ENCODE assay signal across 15 cellular contexts in the genomic region with DNA sequence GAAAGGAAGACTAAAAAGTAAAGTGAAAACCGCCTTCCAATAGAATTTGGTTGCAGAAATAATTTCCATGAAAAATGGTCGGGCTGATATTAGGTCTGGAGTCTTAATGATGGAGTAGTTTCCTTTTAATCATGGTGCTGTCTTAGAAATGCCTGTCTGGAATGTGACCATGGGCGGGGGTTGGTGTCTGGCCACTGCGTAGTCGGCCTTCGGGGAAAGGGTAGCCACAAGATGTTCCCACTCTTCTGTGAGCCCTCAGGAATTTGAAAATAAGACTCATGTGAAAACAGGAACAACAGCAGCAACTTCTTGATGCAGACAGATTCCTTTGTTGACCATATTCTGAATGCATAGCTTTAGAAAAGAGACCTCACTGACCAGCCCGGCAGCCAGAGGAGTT.
DNase-seq lines count a peak whose midpoint lies in the region; ATAC-seq and TF ChIP-seq lines count a peak whose summit lies in the region.
"Had no signal": no experiment of that assay in that cellular context is flagged by ENCODE, and none has a peak within 500 bp of the region (broad histone marks: within the 10 kb centered on the region; RNA-seq: fewer than 3 reads in every experiment).

No MANE protein-coding gene starts in this region.

- H3K9me3 Mint-ChIP-seq in progenitor cell of endocrine pancreas (ENCODE audit: low read depth), result no peaks in the 10 kb centered on the region
- H3K9me3 Mint-ChIP-seq in activated CD4-positive, alpha-beta T cell treated with anti-CD3 and anti-CD28 coated beads, Interleukin-2, amount 10 ng/mL, durations not matched to agents 24 days and 14 days, result peaks cover 7% of the 10 kb centered on the region
- H3K9me3 Mint-ChIP-seq in natural killer cell treated with Interleukin-12 subunit alpha and Interleukin-12 subunit beta and Interleukin-15 and Interleukin-18, amount 100 ng/mL, for 72 hours, result no peaks in the 10 kb centered on the region
- H3K9me3 Mint-ChIP-seq: stimulated activated memory B cell treated with anti-CD40 and anti-IgM and Interleukin-4, amounts not matched to agents 10 μg/mL and 1 μg/mL and 100 μg/mL, for 72 hours had no signal

- no peaks in the 10 kb centered on the region for H3K9me3 ChIP-seq in SK-N-MC (ENCODE audit: low read depth, low read length)
- H3K9me3 ChIP-seq in adrenal gland (replicated peaks in 1 of 3), result no peaks in the 10 kb centered on the region
- H3K9me3 ChIP-seq: ascending aorta had no signal

- no peak for TF ChIP-seq POLR2A in adrenal gland (IDR thresholded peaks at IDR 0.05)

- no peak for TF ChIP-seq CTCF in AG10803 (conservative IDR thresholded peaks at IDR 0.05; ENCODE audit: low read length)
- no peak for TF ChIP-seq CTCF in progenitor cell of endocrine pancreas (IDR thresholded peaks at IDR 0.05; ENCODE audit: unreplicated experiment)
- TF ChIP-seq CTCF in adrenal gland (IDR thresholded peaks at IDR 0.05), result no peak

- H3K27ac ChIP-seq in SK-N-MC (peak overlapping the region; percentile 71), adrenal gland (no peak overlapping the region)
- H3K27ac ChIP-seq: ascending aorta had no signal

- H3K36me3 Mint-ChIP-seq in progenitor cell of endocrine pancreas (ENCODE audit: insufficient read depth), result peaks cover 31% of the 10 kb centered on the region
- H3K36me3 Mint-ChIP-seq in activated CD4-positive, alpha-beta T cell treated with anti-CD3 and anti-CD28 coated beads, Interleukin-2, amount 10 ng/mL, durations not matched to agents 24 days and 14 days (ENCODE audit: low read depth), result no peaks in the 10 kb centered on the region
- no peaks in the 10 kb centered on the region for H3K36me3 Mint-ChIP-seq in natural killer cell treated with Interleukin-12 subunit alpha and Interleukin-12 subunit beta and Interleukin-15 and Interleukin-18, amount 100 ng/mL, for 72 hours
- H3K36me3 Mint-ChIP-seq: stimulated activated memory B cell treated with anti-CD40 and anti-IgM and Interleukin-4, amounts not matched to agents 10 μg/mL and 1 μg/mL and 100 μg/mL, for 72 hours had no signal

- no peak overlapping the region for H3K9ac ChIP-seq in SK-N-MC (ENCODE audit: insufficient read length)

- no peaks in the 10 kb centered on the region for H3K27me3 Mint-ChIP-seq in progenitor cell of endocrine pancreas
- H3K27me3 Mint-ChIP-seq in activated CD4-positive, alpha-beta T cell treated with anti-CD3 and anti-CD28 coated beads, Interleukin-2, amount 10 ng/mL, durations not matched to agents 24 days and 14 days, result no peaks in the 10 kb centered on the region
- H3K27me3 Mint-ChIP-seq in natural killer cell treated with Interleukin-12 subunit alpha and Interleukin-12 subunit beta and Interleukin-15 and Interleukin-18, amount 100 ng/mL, for 72 hours, result peaks cover 2 to 18% of the 10 kb centered on the region in 2 donors

- no peak overlapping the region for H3K4me3 ChIP-seq in AG10803 (ENCODE audit: low read length)
- H3K4me3 ChIP-seq in SK-N-MC, result no peak overlapping the region
- H3K4me3 ChIP-seq in adrenal gland, result no peak overlapping the region
- H3K4me3 ChIP-seq: ascending aorta had no signal

- no peaks in the 10 kb centered on the region for H3K27me3 ChIP-seq in adrenal gland
- H3K27me3 ChIP-seq: ascending aorta had no signal

- peaks cover 45% of the 10 kb centered on the region for H3K4me1 Mint-ChIP-seq in progenitor cell of endocrine pancreas (ENCODE audit: low read depth)
- peaks cover 12% of the 10 kb centered on the region for H3K4me1 Mint-ChIP-seq in activated CD4-positive, alpha-beta T cell treated with anti-CD3 and anti-CD28 coated beads, Interleukin-2, amount 10 ng/mL, durations not matched to agents 24 days and 14 days
- no peaks in the 10 kb centered on the region for H3K4me1 Mint-ChIP-seq in natural killer cell treated with Interleukin-12 subunit alpha and Interleukin-12 subunit beta and Interleukin-15 and Interleukin-18, amount 100 ng/mL, for 72 hours (ENCODE audit: low read depth in 2 of 2)
- H3K4me1 Mint-ChIP-seq: stimulated activated memory B cell treated with anti-CD40 and anti-IgM and Interleukin-4, amounts not matched to agents 10 μg/mL and 1 μg/mL and 100 μg/mL, for 72 hours had no signal

- ATAC-seq in natural killer cell treated with Interleukin-12 subunit alpha and Interleukin-12 subunit beta and Interleukin-15 and Interleukin-18, amount 100 ng/mL, for 72 hours, result no peak
- ATAC-seq: activated CD8-positive, alpha-beta T cell treated with anti-CD3 and anti-CD28 coated beads, Interleukin-2, amount 10 ng/mL, durations not matched to agents 7 days and 5 days; stimulated activated memory B cell treated with anti-CD40 and anti-IgM and Interleukin-4, amounts not matched to agents 10 μg/mL and 1 μg/mL and 100 μg/mL, for 72 hours had no signal

- 64 to 80% (median 72%) methylated on average over 7 of the region's 7 CpGs for WGBS in adrenal gland, 4 donors

- H3K36me3 ChIP-seq in SK-N-MC (ENCODE audit: insufficient read depth, low read length) (peaks cover 7% of the 10 kb centered on the region), adrenal gland (replicated peaks in 1 of 2) (no peaks in the 10 kb centered on the region)
- H3K36me3 ChIP-seq: ascending aorta had no signal

- no peak overlapping the region for H3K4me3 Mint-ChIP-seq in progenitor cell of endocrine pancreas (ENCODE audit: low read depth)
- H3K4me3 Mint-ChIP-seq in activated CD4-positive, alpha-beta T cell treated with anti-CD3 and anti-CD28 coated beads, Interleukin-2, amount 10 ng/mL, durations not matched to agents 24 days and 14 days, result no peak overlapping the region
- no peak overlapping the region for H3K4me3 Mint-ChIP-seq in natural killer cell treated with Interleukin-12 subunit alpha and Interleukin-12 subunit beta and Interleukin-15 and Interleukin-18, amount 100 ng/mL, for 72 hours
- H3K4me3 Mint-ChIP-seq: activated CD8-positive, alpha-beta T cell treated with anti-CD3 and anti-CD28 coated beads, Interleukin-2, amount 10 ng/mL, durations not matched to agents 7 days and 5 days; stimulated activated memory B cell treated with anti-CD40 and anti-IgM and Interleukin-4, amounts not matched to agents 10 μg/mL and 1 μg/mL and 100 μg/mL, for 72 hours had no signal

- DNase-seq in AG10803 (ENCODE audit: low read depth) (peak; percentile 31), SK-N-MC (ENCODE audit: low read depth, low spot score) (no peak), fibroblast of peridontal ligament (ENCODE audit: extremely low read depth) (peak; percentile 67), progenitor cell of endocrine pancreas (ENCODE audit: low spot score, unreplicated experiment) (no peak), T-helper 9 cell (no peak), adrenal gland (no peak)
- DNase-seq in activated CD4-positive, alpha-beta T cell treated with anti-CD3 and anti-CD28 coated beads, Interleukin-2, amount 10 ng/mL, durations not matched to agents 24 days and 14 days, result no peak
- no peak for DNase-seq in natural killer cell treated with Interleukin-12 subunit alpha and Interleukin-12 subunit beta and Interleukin-15 and Interleukin-18, amount 100 ng/mL, for 72 hours (ENCODE audit: low spot score)
- DNase-seq: activated CD8-positive, alpha-beta T cell treated with anti-CD3 and anti-CD28 coated beads, Interleukin-2, amount 10 ng/mL, durations not matched to agents 7 days and 5 days; activated effector memory CD4-positive, alpha-beta T cell treated with Interleukin-2 at 50 U/mL for 16 hours; kidney; NCI-H1092 treated with DMSO at 0.1 percent for 48 hours; retina had no signal

- H3K27ac Mint-ChIP-seq in progenitor cell of endocrine pancreas, result peak overlapping the region; percentile 88
- no peak overlapping the region for H3K27ac Mint-ChIP-seq in activated CD4-positive, alpha-beta T cell treated with anti-CD3 and anti-CD28 coated beads, Interleukin-2, amount 10 ng/mL, durations not matched to agents 24 days and 14 days
- no peak overlapping the region for H3K27ac Mint-ChIP-seq in natural killer cell treated with Interleukin-12 subunit alpha and Interleukin-12 subunit beta and Interleukin-15 and Interleukin-18, amount 100 ng/mL, for 72 hours
- H3K27ac Mint-ChIP-seq: activated CD8-positive, alpha-beta T cell treated with anti-CD3 and anti-CD28 coated beads, Interleukin-2, amount 10 ng/mL, durations not matched to agents 7 days and 5 days; stimulated activated memory B cell treated with anti-CD40 and anti-IgM and Interleukin-4, amounts not matched to agents 10 μg/mL and 1 μg/mL and 100 μg/mL, for 72 hours had no signal

- intact Hi-C loops in activated CD4-positive, alpha-beta T cell treated with anti-CD3 and anti-CD28 coated beads, Interleukin-2, amount 10 ng/mL, durations not matched to agents 24 days and 14 days (cut with micrococcal nuclease), result no loop called here
- intact Hi-C loops in adrenal gland (cut with DNase I), result no loop called here

- peaks cover 14 to 26% of the 10 kb centered on the region in 2 donors for H3K4me1 ChIP-seq in adrenal gland (replicated peaks in 1 of 2)

Comparison
In these comparisons a context has a peak if more than half of its experiments do, and no peak if none do; other contexts are left out.
1. DNase-seq: peak in AG10803 (single experiment) and fibroblast of peridontal ligament (single experiment); none in SK-N-MC (single experiment), progenitor cell of endocrine pancreas (single experiment), activated CD4-positive, alpha-beta T cell treated with anti-CD3 and anti-CD28 coated beads, Interleukin-2, amount 10 ng/mL, durations not matched to agents 24 days and 14 days (single experiment), T-helper 9 cell (single experiment), natural killer cell treated with Interleukin-12 subunit alpha and Interleukin-12 subunit beta and Interleukin-15 and Interleukin-18, amount 100 ng/mL, for 72 hours (single experiment) and adrenal gland (0 of 7).